ENCODE assay signal across 8 cellular contexts in the genomic region with DNA sequence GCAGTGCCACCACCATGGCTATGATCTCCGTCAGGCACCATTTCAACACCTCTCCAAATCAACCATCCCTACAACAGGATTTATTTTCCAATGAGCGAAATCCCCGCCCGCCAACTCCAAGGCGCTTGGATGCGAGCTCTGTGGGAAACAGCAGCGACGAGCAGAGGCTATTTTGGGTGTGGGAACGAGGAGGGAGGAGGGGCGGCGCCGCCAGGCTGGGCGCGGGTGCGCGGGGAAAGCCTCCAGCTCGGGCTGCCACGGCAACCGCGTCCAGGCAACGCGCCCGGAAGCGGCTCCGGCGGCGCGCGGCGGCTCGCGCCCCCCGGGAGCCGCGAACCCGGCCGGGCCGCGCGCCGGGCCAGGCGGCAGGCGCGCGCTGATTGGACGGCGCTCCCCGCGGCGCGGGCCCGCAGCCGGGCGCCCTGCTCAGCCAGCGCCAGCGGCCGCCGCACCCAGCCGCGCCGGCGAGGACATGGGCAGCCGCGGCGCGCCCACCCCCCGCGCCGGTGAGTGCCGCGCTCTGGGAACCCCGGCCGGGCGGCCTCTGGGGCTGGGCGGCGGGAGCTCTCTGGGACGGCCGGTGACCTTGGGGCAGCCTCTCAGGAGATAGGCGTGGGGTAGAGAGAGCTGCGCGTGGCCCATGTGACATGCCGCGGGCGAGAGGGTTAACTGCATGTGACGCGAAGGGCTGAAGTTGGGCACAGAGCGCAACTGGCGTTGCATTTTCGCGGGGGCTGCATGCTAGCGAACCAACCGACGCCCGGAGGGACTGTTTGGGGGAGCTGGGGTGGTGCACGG. TPM values are rescaled to one million over a fixed set of nuclear protein-coding genes. Genes with fewer than 3 reads are reported as not detected.
A peak's percentile ranks its signal among the peaks of the same experiment; 100 is the strongest.
DNase-seq lines count a peak whose midpoint lies in the region; ATAC-seq and TF ChIP-seq lines count a peak whose summit lies in the region.

FAM81A (plus strand) TSS at position 410 of the 798 bp plus-strand sequence. CDS start 20,441 bp downstream, outside the sequence.

- ATAC-seq in HG02852 (IDR thresholded peaks at IDR 0.05; ENCODE audit: unreplicated experiment), result peak; percentile 75
- peak; percentile 69 for ATAC-seq in lung (ENCODE audit: insufficient read depth, low FRiP score)

- H3K27me3 ChIP-seq in A673 (replicated peaks; ENCODE audit: insufficient read depth, low read depth, low read length, poor library complexity), result peaks cover 69% of the 10 kb centered on the region
- H3K27me3 ChIP-seq in ectodermal cell (ENCODE audit: control insufficient read depth, insufficient read depth, low read length, poor library complexity, severe bottlenecking), result peaks cover 72% of the 10 kb centered on the region
- no peaks in the 10 kb centered on the region for H3K27me3 ChIP-seq in lung (ENCODE audit: control insufficient read depth, insufficient read depth)

- H3K4me1 ChIP-seq in A673 (ENCODE audit: insufficient read depth, low read length, poor library complexity, severe bottlenecking), result peaks cover 8% of the 10 kb centered on the region
- peaks cover 10% of the 10 kb centered on the region for H3K4me1 ChIP-seq in ectodermal cell (ENCODE audit: control insufficient read depth, insufficient read depth, low read length)
- peaks cover 0 to 3% of the 10 kb centered on the region in 2 donors for H3K4me1 ChIP-seq in lung (ENCODE audit: control insufficient read depth in 2 of 2, insufficient read depth in 2 of 2, low read length in 2 of 2)

- peak; percentile 74 for DNase-seq in A673 (ENCODE audit: low spot score)
- DNase-seq in GM13977 (ENCODE audit: low spot score), result peak; percentile 96
- DNase-seq in NCI-H146 treated with DMSO at 0.1 percent for 48 hours (lab: John Stamatoyannopoulos, UW; ENCODE audit: unreplicated experiment), result peak; percentile 59
- peak; percentile 5 to 12 for DNase-seq in activated CD4-positive, alpha-beta T cell treated with anti-CD3 and anti-CD28 coated beads for 4 hours
- peak; percentile 60 for DNase-seq in lung (ENCODE audit: low spot score)
- DNase-seq in stimulated activated CD8-positive, alpha-beta memory T cell treated with anti-CD3 and anti-CD28 coated beads, Interleukin-12 subunit alpha, Interleukin-12 subunit beta, amount 100 ng/mL, for 4 hours (ENCODE audit: low read depth), result peak; percentile 30

- intact Hi-C loops in A673 (cut with micrococcal nuclease; ENCODE audit: unreplicated experiment), result no loop called here

- no peak for TF ChIP-seq CTCF in A673 (conservative IDR thresholded peaks at IDR 0.05; ENCODE audit: low read depth, low read length)
- TF ChIP-seq CTCF in GM13977 (IDR thresholded peaks at IDR 0.05; ENCODE audit: extremely low read depth, insufficient read depth, missing control alignments), result no peak
- no peak for TF ChIP-seq CTCF in lung (IDR thresholded peaks at IDR 0.05; ENCODE audit: control extremely low read depth, extremely low read depth)

- H3K4me3 ChIP-seq in A673 (ENCODE audit: low read depth, low read length, poor library complexity, severe bottlenecking) (peak within 1 kb of the TSS; percentile 33), ectodermal cell (ENCODE audit: insufficient read depth, low read depth, low read length) (peak within 1 kb of the TSS; percentile 56), lung (peak within 1 kb of the TSS; percentile 42)

- CTCF ChIA-PET in A673 (lab: Charles Lee), result no interaction called here

- no TSS peak for BruUV-seq in A673 (replicated peaks; lab: Mats Ljungman, UMichigan)

- no peaks in the 10 kb centered on the region for H3K36me3 ChIP-seq in A673 (ENCODE audit: insufficient read depth, low read length, poor library complexity, severe bottlenecking)
- H3K36me3 ChIP-seq in ectodermal cell (ENCODE audit: control insufficient read depth, insufficient read depth, low read length), result no peaks in the 10 kb centered on the region
- H3K36me3 ChIP-seq in lung (ENCODE audit: control insufficient read depth in 2 of 2, insufficient read depth in 2 of 2, low read length in 2 of 2), result no peaks in the 10 kb centered on the region

- H3K9me3 ChIP-seq in A673 (ENCODE audit: low read depth, low read length, poor library complexity, severe bottlenecking) (no peaks in the 10 kb centered on the region), ectodermal cell (ENCODE audit: control insufficient read depth, low read length) (no peaks in the 10 kb centered on the region), lung (ENCODE audit: control insufficient read depth in 2 of 2, insufficient read depth in 1 of 2, low read length in 1 of 2) (no peaks in the 10 kb centered on the region)

- H3K27ac ChIP-seq in A673 (ENCODE audit: low read depth, low read length, poor library complexity, severe bottlenecking) (no peak within 1 kb of the TSS), ectodermal cell (ENCODE audit: insufficient read depth, low read depth, low read length, poor library complexity, severe bottlenecking) (no peak within 1 kb of the TSS), lung (ENCODE audit: low read depth in 1 of 2, low read length in 1 of 2) (peak within 1 kb of the TSS in 1 of 2 donors; percentile 61)

- WGBS in ectodermal cell, 2 experiments, result 1% methylated on average over 95 of the region's 95 CpGs
- WGBS in lung, 2 donors, result 0% methylated on average over 43 to 95 of the region's 95 CpGs

- in situ Hi-C loops in GM13977 (cut with MboI; ENCODE audit: low pct_unique_long_range_greater_than_20kb, low sequenced_read_pairs, unreplicated experiment), result no loop called here

- POLR2A ChIA-PET in A673 (lab: Charles Lee; ENCODE audit: low non-redundant PET), result no interaction called here

RNA-seq across cellular contexts. Expression of gene FAM81A, which starts in this region (rescaled TPM):
- not detected in 2 replicates for total RNA-seq in A673 (2021)
- 0.59 TPM for polyA plus RNA-seq in ectodermal cell (2013, experiment 1 of 4)
- polyA plus RNA-seq in ectodermal cell (2013, experiment 2 of 4), result 0.55 TPM
- polyA plus RNA-seq in ectodermal cell (2013, experiment 3 of 4), result 1.1 TPM
- 1.3 TPM for polyA plus RNA-seq in ectodermal cell (2013, experiment 4 of 4)
- total RNA-seq in lung, result 1 to 10 TPM; 2.4 to 2.9 TPM
- polyA plus RNA-seq in lung, result 1 to 10 TPM in 1 of 2 donors, under 1 TPM in 1; 0.67 to 1.0 TPM

Comparison
In these comparisons a context has a peak if more than half of its experiments do, and no peak if none do; other contexts are left out.
1. Peak in DNase-seq and H3K4me3 ChIP-seq in A673; RNA of the gene not detected or under 1 TPM.
2. DNase-seq: peak in every context shown above with its lines; median percentile 96 in GM13977; 74 in A673; 60 in lung; 59 in NCI-H146 treated with DMSO at 0.1 percent for 48 hours; 30 in stimulated activated CD8-positive, alpha-beta memory T cell treated with anti-CD3 and anti-CD28 coated beads, Interleukin-12 subunit alpha, Interleukin-12 subunit beta, amount 100 ng/mL, for 4 hours; 8 in activated CD4-positive, alpha-beta T cell treated with anti-CD3 and anti-CD28 coated beads for 4 hours.